17 cellular contexts compared by ENCODE assay signal in the genomic region with DNA sequence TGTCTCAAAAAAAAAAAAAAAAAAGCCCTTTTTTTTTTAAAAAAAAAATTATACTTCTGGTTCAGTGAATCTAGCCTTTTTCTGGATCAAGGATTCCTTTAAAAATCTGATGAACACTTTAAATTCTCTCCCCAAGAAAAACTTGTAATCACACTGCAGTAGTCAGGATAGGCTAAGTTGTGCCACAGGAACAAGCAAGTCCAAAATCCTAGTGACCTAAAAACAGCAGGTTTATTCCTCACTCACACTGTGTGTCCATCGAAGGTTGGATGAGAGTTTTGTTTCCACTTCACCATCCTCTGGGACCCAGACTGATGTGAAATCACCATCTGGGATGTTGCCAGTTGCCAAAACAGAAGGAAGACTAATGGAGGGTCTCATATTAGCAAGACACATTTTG. TPM values are rescaled to one million over a fixed set of nuclear protein-coding genes. Genes with fewer than 3 reads are reported as not detected.
A peak's percentile ranks its signal among the peaks of the same experiment; 100 is the strongest.
DNase-seq lines count a peak whose midpoint lies in the region; ATAC-seq, FAIRE-seq and TF ChIP-seq lines count a peak whose summit lies in the region.
"Had no signal": no experiment of that assay in that cellular context is flagged by ENCODE, and none has a peak within 500 bp of the region (broad histone marks: within the 10 kb centered on the region; RNA-seq: fewer than 3 reads in every experiment).

No MANE protein-coding gene starts in this region.

- no peak for FAIRE-seq in HepG2 (lab: Jason Lieb, UNC)
- FAIRE-seq: astrocyte, H54, keratinocyte had no signal

- DNase-seq in HepG2 (ENCODE audit: low spot score) (no peak), right lobe of liver (no peak), MV-4-11 (lab: John Stamatoyannopoulos, UW) (no peak), germinal center (ENCODE audit: low spot score) (no peak)
- no peak for DNase-seq in activated T-helper 2 cell treated with anti-CD3 and anti-CD28 coated beads, Interferon-gamma antibody, Interleukin-2, Interleukin-4, amounts not matched to agents 10 μg/mL and 5 μg/mL and 100 μg/mL, durations not matched to agents 14 hours and 24 hours and 36 hours (ENCODE audit: low spot score)
- DNase-seq in naive thymus-derived CD4-positive, alpha-beta T cell: no peak
- no peak for DNase-seq in effector CD4-positive, alpha-beta T cell
- DNase-seq: endodermal cell, hippocampal formation, NCI-H1048, NCI-H2029 treated with DMSO at 0.1 percent for 48 hours, NCI-H510A treated with DMSO at 0.1 percent for 48 hours had no signal

- intact Hi-C loops in HepG2 (cut with micrococcal nuclease; ENCODE audit: unreplicated experiment): no loop called here
- intact Hi-C loops in right lobe of liver (cut with DNase I): no loop called here
- intact Hi-C loops in activated T-helper 2 cell treated with anti-CD3 and anti-CD28 coated beads, Interferon-gamma antibody, Interleukin-2, Interleukin-4, amounts not matched to agents 10 μg/mL and 5 μg/mL and 100 μg/mL, durations not matched to agents 14 hours and 24 hours and 36 hours (cut with micrococcal nuclease): no loop called here
- intact Hi-C loops in naive thymus-derived CD4-positive, alpha-beta T cell (cut with micrococcal nuclease): no loop called here

- TF ChIP-seq POLR2A in HepG2 (IDR thresholded peaks at IDR 0.05; ENCODE audit: insufficient read depth in 1 of 2, low read depth in 2 of 2, low read length in 2 of 2) (no peak), right lobe of liver (IDR thresholded peaks at IDR 0.05) (no peak)

- no peak overlapping the region for H3K9ac ChIP-seq in HepG2 (ENCODE audit: insufficient read depth, low read depth, low read length)

- no TSS peak for BruUV-seq in HepG2 (replicated peaks; lab: Mats Ljungman, UMichigan)

- no peak overlapping the region for H2AFZ ChIP-seq in HepG2 (ENCODE audit: low read length)

- H3K27me3 Mint-ChIP-seq in activated T-helper 2 cell treated with anti-CD3 and anti-CD28 coated beads, Interferon-gamma antibody, Interleukin-2, Interleukin-4, amounts not matched to agents 10 μg/mL and 5 μg/mL and 100 μg/mL, durations not matched to agents 14 hours and 24 hours and 36 hours (ENCODE audit: low read depth): no peaks in the 10 kb centered on the region
- no peaks in the 10 kb centered on the region for H3K27me3 Mint-ChIP-seq in naive thymus-derived CD4-positive, alpha-beta T cell

- peaks cover 3% of the 10 kb centered on the region for H3K9me3 Mint-ChIP-seq in activated T-helper 2 cell treated with anti-CD3 and anti-CD28 coated beads, Interferon-gamma antibody, Interleukin-2, Interleukin-4, amounts not matched to agents 10 μg/mL and 5 μg/mL and 100 μg/mL, durations not matched to agents 14 hours and 24 hours and 36 hours
- H3K9me3 Mint-ChIP-seq in naive thymus-derived CD4-positive, alpha-beta T cell: peaks cover 0 to 3% (median 0%) of the 10 kb centered on the region in 11 donors

- ATAC-seq in HepG2 (no peak), right lobe of liver (no peak)
- ATAC-seq in naive thymus-derived CD4-positive, alpha-beta T cell: no peak

- H3K9me3 ChIP-seq in HepG2 (ENCODE audit: low read length): no peaks in the 10 kb centered on the region
- H3K9me3 ChIP-seq in right lobe of liver: no peaks in the 10 kb centered on the region
- H3K9me3 ChIP-seq in naive thymus-derived CD4-positive, alpha-beta T cell (ENCODE audit: control insufficient read depth in 2 of 3, low read length in 3 of 3): no peaks in the 10 kb centered on the region
- H3K9me3 ChIP-seq: prostate gland had no signal

- H4K20me1 ChIP-seq in HepG2 (ENCODE audit: insufficient read depth, low read length): no peaks in the 10 kb centered on the region

- CTCF ChIA-PET in HepG2 (lab: Yijun Ruan, JAX; ENCODE audit: low intra/inter-chr PET ratio, low total read pairs): no interaction called here
- CTCF ChIA-PET in naive thymus-derived CD4-positive, alpha-beta T cell (lab: Charles Lee): no interaction called here

- no peak overlapping the region for H3K4me3 Mint-ChIP-seq in activated T-helper 2 cell treated with anti-CD3 and anti-CD28 coated beads, Interferon-gamma antibody, Interleukin-2, Interleukin-4, amounts not matched to agents 10 μg/mL and 5 μg/mL and 100 μg/mL, durations not matched to agents 14 hours and 24 hours and 36 hours (ENCODE audit: low read depth)
- H3K4me3 Mint-ChIP-seq in naive thymus-derived CD4-positive, alpha-beta T cell: no peak overlapping the region
- H3K4me3 Mint-ChIP-seq: endodermal cell had no signal

- in situ Hi-C loops in HepG2 (cut with HindIII; ENCODE audit: extremely low pct_ligation_motif_present, low pct_unique_long_range_greater_than_20kb): no loop called here

- H3K4me1 ChIP-seq in HepG2 (ENCODE audit: insufficient read depth, low read length) (peaks cover 24% of the 10 kb centered on the region), right lobe of liver (peaks cover 0 to 28% (median 17%) of the 10 kb centered on the region in 4 donors)
- H3K4me1 ChIP-seq in naive thymus-derived CD4-positive, alpha-beta T cell (ENCODE audit: control insufficient read depth in 2 of 2, insufficient read depth in 2 of 2, low read length in 2 of 2): peaks cover 0 to 5% of the 10 kb centered on the region in 2 donors

- no peak for TF ChIP-seq EP300 in HepG2 (IDR thresholded peaks at IDR 0.05; ENCODE audit: low read depth in 2 of 2, low read length in 2 of 2)
- TF ChIP-seq EP300 in HepG2 (CRISPR knock-in tag; IDR thresholded peaks at IDR 0.05; ENCODE audit: borderline replicate concordance): no peak

- TF ChIP-seq RAD21 in HepG2 (CRISPR knock-in tag; IDR thresholded peaks at IDR 0.05): no peak

- WGBS in HepG2 (ENCODE audit: low lambda C conversion rate): 94% methylated on average over 1 of the region's 1 CpG
- 100% methylated on average over 1 of the region's 1 CpG for WGBS in right lobe of liver (ENCODE audit: insufficient coverage, low coverage, low lambda C conversion rate, missing lambda C conversion rate)

- peaks cover 38% of the 10 kb centered on the region for H3K36me3 Mint-ChIP-seq in activated T-helper 2 cell treated with anti-CD3 and anti-CD28 coated beads, Interferon-gamma antibody, Interleukin-2, Interleukin-4, amounts not matched to agents 10 μg/mL and 5 μg/mL and 100 μg/mL, durations not matched to agents 14 hours and 24 hours and 36 hours (ENCODE audit: low read depth)
- peaks cover 4 to 50% (median 13%) of the 10 kb centered on the region in 5 donors for H3K36me3 Mint-ChIP-seq in naive thymus-derived CD4-positive, alpha-beta T cell

- H3K79me2 ChIP-seq in HepG2 (ENCODE audit: insufficient read depth, low read length): no peaks in the 10 kb centered on the region

- H3K4me2 ChIP-seq in HepG2 (ENCODE audit: low read depth, low read length): no peak overlapping the region

- H3K27ac Mint-ChIP-seq in activated T-helper 2 cell treated with anti-CD3 and anti-CD28 coated beads, Interferon-gamma antibody, Interleukin-2, Interleukin-4, amounts not matched to agents 10 μg/mL and 5 μg/mL and 100 μg/mL, durations not matched to agents 14 hours and 24 hours and 36 hours: peak overlapping the region; percentile 77
- H3K27ac Mint-ChIP-seq in naive thymus-derived CD4-positive, alpha-beta T cell: peak overlapping the region in 5 of 9 donors; percentile 28 to 74 (median 56)

- H3K4me3 ChIP-seq in HepG2 (replicated peaks in 1 of 3; ENCODE audit: insufficient read depth in 1 of 3, low read depth in 2 of 3, low read length in 3 of 3): no peak overlapping the region
- no peak overlapping the region for H3K4me3 ChIP-seq in right lobe of liver
- H3K4me3 ChIP-seq in naive thymus-derived CD4-positive, alpha-beta T cell (ENCODE audit: low read length): no peak overlapping the region
- H3K4me3 ChIP-seq: prostate gland had no signal

- H3K4me1 Mint-ChIP-seq in activated T-helper 2 cell treated with anti-CD3 and anti-CD28 coated beads, Interferon-gamma antibody, Interleukin-2, Interleukin-4, amounts not matched to agents 10 μg/mL and 5 μg/mL and 100 μg/mL, durations not matched to agents 14 hours and 24 hours and 36 hours (ENCODE audit: low read depth): peaks cover 22% of the 10 kb centered on the region
- H3K4me1 Mint-ChIP-seq in naive thymus-derived CD4-positive, alpha-beta T cell: peaks cover 8 to 46% (median 33%) of the 10 kb centered on the region in 7 donors

- no peaks in the 10 kb centered on the region for H3K27me3 ChIP-seq in HepG2 (ENCODE audit: control insufficient read depth in 1 of 2, insufficient read depth in 2 of 2, low read length in 2 of 2)
- H3K27me3 ChIP-seq in right lobe of liver: no peaks in the 10 kb centered on the region
- no peaks in the 10 kb centered on the region for H3K27me3 ChIP-seq in naive thymus-derived CD4-positive, alpha-beta T cell (ENCODE audit: control insufficient read depth in 2 of 2, insufficient read depth in 2 of 2, low read length in 2 of 2)

- H3K27ac ChIP-seq in HepG2 (ENCODE audit: extremely low read length, insufficient read depth, low read length) (no peak overlapping the region), right lobe of liver (no peak overlapping the region)
- no peak overlapping the region for H3K27ac ChIP-seq in naive thymus-derived CD4-positive, alpha-beta T cell (ENCODE audit: low read depth, low read length)
- H3K27ac ChIP-seq: prostate gland had no signal

- H3K36me3 ChIP-seq in HepG2 (replicated peaks in 1 of 2; ENCODE audit: control insufficient read depth in 1 of 2, insufficient read depth in 2 of 2, low read length in 2 of 2) (peaks cover 2 to 3% of the 10 kb centered on the region in 2 experiments; a peak in 1 of 5 replicates), right lobe of liver (peaks cover 0 to 5% (median 0%) of the 10 kb centered on the region in 4 donors)
- H3K36me3 ChIP-seq in naive thymus-derived CD4-positive, alpha-beta T cell (ENCODE audit: control insufficient read depth in 2 of 3, insufficient read depth in 3 of 3, low read length in 3 of 3): peaks cover 0 to 43% (median 8%) of the 10 kb centered on the region in 3 experiments
- H3K36me3 ChIP-seq: prostate gland had no signal

- POLR2A ChIA-PET in HepG2 (lab: Yijun Ruan, JAX): no interaction called here
- POLR2A ChIA-PET in naive thymus-derived CD4-positive, alpha-beta T cell (lab: Charles Lee): no interaction called here

- TF ChIP-seq CTCF in HepG2 (CRISPR knock-in tag; IDR thresholded peaks at IDR 0.05) (no peak), right lobe of liver (IDR thresholded peaks at IDR 0.05) (no peak)

RNA-seq across cellular contexts. Expression of a gene that starts 32.8 kb away (rescaled TPM):
- 0.13 and 0.14 TPM in 2 replicates for total RNA-seq in HepG2 (2016; rRNA removed; fragmentation: Illumina TruSeq; extraction: Trizol)
- total RNA-seq in HepG2 (2016; cell fraction: cytosol; rRNA removed; fragmentation: Illumina TruSeq; extraction: Trizol; ENCODE audit: low read depth): 0.18 TPM in 1 of 2 replicates, not detected in the other
- total RNA-seq in HepG2 (2016; cell fraction: insoluble cytoplasmic fraction; rRNA removed; fragmentation: Illumina TruSeq; extraction: Trizol): 0.15 TPM in 1 of 2 replicates, not detected in the other
- 0.14 TPM in 1 of 2 replicates, not detected in the other for total RNA-seq in HepG2 (2016; cell fraction: membrane; rRNA removed; fragmentation: Illumina TruSeq; extraction: Trizol)
- total RNA-seq in HepG2 (2016; cell fraction: nucleus; rRNA removed; fragmentation: Illumina TruSeq; extraction: Trizol): not detected in 2 replicates
- polyA plus RNA-seq in HepG2 (2011; rRNA removed): 1.1 and 3.5 TPM in 2 replicates
- polyA plus RNA-seq in HepG2 (2011; cell fraction: cytosol; rRNA removed): 0.87 and 3.2 TPM in 2 replicates
- polyA plus RNA-seq in HepG2 (2011; cell fraction: nucleus; rRNA removed): 0.51 and 2.0 TPM in 2 replicates
- 8.8 and 14.0 TPM in 2 replicates for polyA plus RNA-seq in HepG2 (2012)
- polyA plus RNA-seq in HepG2 (2016; cell fraction: cytosol; fragmentation: Illumina TruSeq; extraction: Trizol; ENCODE audit: low read depth): 0.08 and 0.10 TPM in 2 replicates
- polyA plus RNA-seq in HepG2 (2016; cell fraction: insoluble cytoplasmic fraction; fragmentation: Illumina TruSeq; extraction: Trizol; ENCODE audit: low read depth): 0.16 TPM in 1 of 2 replicates, not detected in the other
- polyA plus RNA-seq in HepG2 (2016; cell fraction: membrane; fragmentation: Illumina TruSeq; extraction: Trizol; ENCODE audit: low read depth): 1.4 TPM in 1 of 2 replicates, not detected in the other
- polyA plus RNA-seq in HepG2 (2016; cell fraction: nucleus; fragmentation: Illumina TruSeq; extraction: Trizol; ENCODE audit: insufficient read depth, low read depth): 0.57 TPM in 1 of 2 replicates, not detected in the other
- polyA minus RNA-seq in HepG2 (2011; rRNA and poly(A)+ RNA removed; ENCODE audit: low replicate concordance): 1.7 TPM in 1 of 2 replicates, not detected in the other
- polyA minus RNA-seq in HepG2 (2011; cell fraction: cytosol; rRNA and poly(A)+ RNA removed): 0.44 and 2.8 TPM in 2 replicates
- 0.39 and 1.5 TPM in 2 replicates for polyA minus RNA-seq in HepG2 (2011; cell fraction: nucleus; rRNA and poly(A)+ RNA removed)
- 1 to 10 TPM in 4 of 6 experiments, under 1 TPM in 2; 0.61 to 4.2 (median 1.5) TPM for total RNA-seq in right lobe of liver
- not detected in 2 replicates for total RNA-seq in activated T-helper 2 cell treated with anti-CD3 and anti-CD28 coated beads, Interferon-gamma antibody, Interleukin-2, Interleukin-4, amounts not matched to agents 10 μg/mL and 5 μg/mL and 100 μg/mL, durations not matched to agents 14 hours and 24 hours and 36 hours
- not detected for total RNA-seq in naive thymus-derived CD4-positive, alpha-beta T cell
- polyA plus RNA-seq in naive thymus-derived CD4-positive, alpha-beta T cell: not detected
- total RNA-seq: astrocyte, endodermal cell had no signal
- polyA plus RNA-seq: keratinocyte, neural cell had no signal

RNA-seq across cellular contexts. Expression of a gene that starts 49.7 kb away (rescaled TPM):
- total RNA-seq in HepG2 (2016; rRNA removed; fragmentation: Illumina TruSeq; extraction: Trizol) (23.8 and 28.8 TPM in 2 replicates), right lobe of liver (10 to 100 TPM; 14.2 to 36.4 (median 28.1) TPM)
- total RNA-seq in HepG2 (2016; cell fraction: cytosol; rRNA removed; fragmentation: Illumina TruSeq; extraction: Trizol; ENCODE audit: low read depth): 3.8 and 4.1 TPM in 2 replicates
- 23.3 and 33.1 TPM in 2 replicates for total RNA-seq in HepG2 (2016; cell fraction: insoluble cytoplasmic fraction; rRNA removed; fragmentation: Illumina TruSeq; extraction: Trizol)
- 10.2 and 12.8 TPM in 2 replicates for total RNA-seq in HepG2 (2016; cell fraction: membrane; rRNA removed; fragmentation: Illumina TruSeq; extraction: Trizol)
- total RNA-seq in HepG2 (2016; cell fraction: nucleus; rRNA removed; fragmentation: Illumina TruSeq; extraction: Trizol): 12.8 and 13.6 TPM in 2 replicates
- polyA plus RNA-seq in HepG2 (2011; rRNA removed): 29.4 and 33.6 TPM in 2 replicates
- 28.0 and 35.3 TPM in 2 replicates for polyA plus RNA-seq in HepG2 (2011; cell fraction: cytosol; rRNA removed)
- 12.6 and 16.4 TPM in 2 replicates for polyA plus RNA-seq in HepG2 (2011; cell fraction: nucleus; rRNA removed)
- polyA plus RNA-seq in HepG2 (2012): 27.9 and 31.1 TPM in 2 replicates
- polyA plus RNA-seq in HepG2 (2016; cell fraction: cytosol; fragmentation: Illumina TruSeq; extraction: Trizol; ENCODE audit: low read depth): 5.4 and 5.8 TPM in 2 replicates
- 32.6 and 40.5 TPM in 2 replicates for polyA plus RNA-seq in HepG2 (2016; cell fraction: insoluble cytoplasmic fraction; fragmentation: Illumina TruSeq; extraction: Trizol; ENCODE audit: low read depth)
- polyA plus RNA-seq in HepG2 (2016; cell fraction: membrane; fragmentation: Illumina TruSeq; extraction: Trizol; ENCODE audit: low read depth): 10.3 and 13.0 TPM in 2 replicates
- 19.0 and 22.2 TPM in 2 replicates for polyA plus RNA-seq in HepG2 (2016; cell fraction: nucleus; fragmentation: Illumina TruSeq; extraction: Trizol; ENCODE audit: insufficient read depth, low read depth)
- 9.9 and 17.1 TPM in 2 replicates for polyA minus RNA-seq in HepG2 (2011; rRNA and poly(A)+ RNA removed; ENCODE audit: low replicate concordance)
- polyA minus RNA-seq in HepG2 (2011; cell fraction: cytosol; rRNA and poly(A)+ RNA removed): 7.5 and 8.2 TPM in 2 replicates
- 26.7 and 33.2 TPM in 2 replicates for polyA minus RNA-seq in HepG2 (2011; cell fraction: nucleus; rRNA and poly(A)+ RNA removed)
- 10.4 and 10.7 TPM in 2 replicates for total RNA-seq in activated T-helper 2 cell treated with anti-CD3 and anti-CD28 coated beads, Interferon-gamma antibody, Interleukin-2, Interleukin-4, amounts not matched to agents 10 μg/mL and 5 μg/mL and 100 μg/mL, durations not matched to agents 14 hours and 24 hours and 36 hours
- total RNA-seq in naive thymus-derived CD4-positive, alpha-beta T cell: 10 to 100 TPM; 11.6 to 20.2 (median 13.3) TPM
- polyA plus RNA-seq in naive thymus-derived CD4-positive, alpha-beta T cell: 10 to 100 TPM; 30.0 to 56.5 TPM
